In genomic region chr10:14592026-14592425, GRCh38 we compare ENCODE assay signal across 25 cellular contexts.
A peak's percentile ranks its signal among the peaks of the same experiment; 100 is the strongest.
DNase-seq lines count a peak whose midpoint lies in the region; ATAC-seq, FAIRE-seq and TF ChIP-seq lines count a peak whose summit lies in the region.
"Had no signal": no experiment of that assay in that cellular context is flagged by ENCODE, and none has a peak within 500 bp of the region (broad histone marks: within the 10 kb centered on the region; RNA-seq: fewer than 3 reads in every experiment).

No MANE protein-coding gene starts in this region.

- H3K27ac Mint-ChIP-seq in Calu3 (ENCODE audit: unreplicated experiment) = peak overlapping the region; percentile 75
- peak overlapping the region; percentile 34; the same call in 1 of the 2 replicates for H3K27ac Mint-ChIP-seq in WTC11
- H3K27ac Mint-ChIP-seq: activated CD8-positive, alpha-beta T cell treated with anti-CD3 and anti-CD28 coated beads for 36 hours; stimulated activated memory B cell treated with anti-CD40 and anti-IgM and Interleukin-4, amounts not matched to agents 10 μg/mL and 1 μg/mL and 100 μg/mL, for 72 hours had no signal

- H3K36me3 Mint-ChIP-seq in Calu3 (ENCODE audit: insufficient read depth, unreplicated experiment) = peaks cover 59% of the 10 kb centered on the region
- peaks cover 8% of the 10 kb centered on the region for H3K36me3 Mint-ChIP-seq in WTC11

- H3K9ac ChIP-seq in keratinocyte (ENCODE audit: control insufficient read depth, extremely low read depth, insufficient read depth, low read length) = no peak overlapping the region

- no peak for TF ChIP-seq CTCF in A549 (IDR thresholded peaks at IDR 0.05)
- no peak for TF ChIP-seq CTCF in Calu3 (IDR thresholded peaks at IDR 0.05; ENCODE audit: unreplicated experiment)
- TF ChIP-seq CTCF in WTC11 (IDR thresholded peaks at IDR 0.05) = no peak
- TF ChIP-seq CTCF in keratinocyte (optimal IDR thresholded peaks at IDR 0.05 in 1 of 3, IDR thresholded peaks at IDR 0.05 in 1 of 3, conservative IDR thresholded peaks at IDR 0.05 in 1 of 3; ENCODE audit: extremely low read depth in 1 of 3, insufficient read depth in 2 of 3, low read length in 3 of 3) = no peak
- no peak for TF ChIP-seq CTCF in coronary artery (IDR thresholded peaks at IDR 0.05)

- peaks cover 14% of the 10 kb centered on the region for H3K79me2 ChIP-seq in keratinocyte (ENCODE audit: control insufficient read depth, insufficient read depth, low read length)

- H3K9me1 ChIP-seq in keratinocyte (ENCODE audit: control insufficient read depth, extremely low read depth, insufficient read depth, low read length) = no peaks in the 10 kb centered on the region

- CTCF ChIA-PET in A549 (lab: Yijun Ruan, JAX) = interaction anchor here (0.9 to 2.2 kb wide), 4 partner anchors 18 to 246 kb away, joined by 3 to 8 read pairs (median 4); partner anchors contain the start of genes CDNF, HSPA14 and MSANTD7
- CTCF ChIA-PET in Calu3 (lab: Charles Lee) = interaction anchor here (0.5 kb wide), 1 partner anchor 222 kb away, joined by 3 read pairs; no protein-coding TSS in a partner anchor
- CTCF ChIA-PET in WTC11 (lab: Charles Lee) = no interaction called here

- POLR2A ChIA-PET in A549 (lab: Yijun Ruan, JAX) (no interaction called here), WTC11 (lab: Charles Lee) (no interaction called here)

- no peak for TF ChIP-seq EP300 in A549 (IDR thresholded peaks at IDR 0.05)

- intact Hi-C loops in Calu3 (cut with micrococcal nuclease; ENCODE audit: unreplicated experiment) = no loop called here

- H3K4me2 ChIP-seq in A549 (peak overlapping the region; percentile 48), keratinocyte (ENCODE audit: control insufficient read depth, extremely low read depth, insufficient read depth, low read depth, low read length) (peak overlapping the region; percentile 52)

- no peak for TF ChIP-seq POLR2A in A549 (IDR thresholded peaks at IDR 0.05; ENCODE audit: low read length)

- H3K9me3 ChIP-seq in A549 (no peaks in the 10 kb centered on the region), keratinocyte (ENCODE audit: control insufficient read depth, low read depth, low read length) (no peaks in the 10 kb centered on the region)
- H3K9me3 ChIP-seq: body of pancreas, heart right ventricle, ovary, SJCRH30, thoracic aorta had no signal

- H3K4me3 Mint-ChIP-seq in Calu3 (ENCODE audit: low read depth, unreplicated experiment) (peak overlapping the region; percentile 24), WTC11 (no peak overlapping the region)
- H3K4me3 Mint-ChIP-seq: activated CD8-positive, alpha-beta T cell treated with anti-CD3 and anti-CD28 coated beads for 36 hours; activated T-cell treated with anti-CD3 and anti-CD28 coated beads, Interleukin-2, amount 50 U/mL, for 72 hours; CD14-positive monocyte; stimulated activated memory B cell treated with anti-CD40 and anti-IgM and Interleukin-4, amounts not matched to agents 10 μg/mL and 1 μg/mL and 100 μg/mL, for 72 hours had no signal

- no peak for DNase-seq in A549 (ENCODE audit: low read depth in 1 of 2, low spot score in 1 of 2)
- DNase-seq in Calu3 = peak; percentile 40
- no peak for DNase-seq in WTC11 (ENCODE audit: low spot score)
- no peak for DNase-seq in keratinocyte (ENCODE audit: low read depth, low spot score)
- no peak for DNase-seq in NCI-H69 (lab: John Stamatoyannopoulos, UW)
- DNase-seq in coronary artery (ENCODE audit: low spot score) = no peak
- DNase-seq in hepatic stellate cell (ENCODE audit: low spot score) = no peak
- DNase-seq: activated CD8-positive, alpha-beta T cell treated with anti-CD3 and anti-CD28 coated beads for 36 hours; activated T-cell treated with anti-CD3 and anti-CD28 coated beads, Interleukin-2, amount 50 U/mL, for 72 hours; body of pancreas; cortex of kidney; DMS53; heart right ventricle; NCI-H187; NCI-H774; ovary; SJCRH30; stimulated activated CD4-positive, alpha-beta T cell treated with anti-CD3 and anti-CD28 coated beads, Interleukin-1b, Interleukin-23, amount 100 ng/mL, for 48 hours had no signal

- dilution Hi-C loops in keratinocyte (cut with MboI; ENCODE audit: extremely low pct_ligation_motif_present, low sequenced_read_pairs) = no loop called here

- H3K27ac ChIP-seq in A549 (peak overlapping the region; percentile 6 to 58; a peak in 3 of 6 replicates), keratinocyte (ENCODE audit: control insufficient read depth, insufficient read depth, low read length) (peak overlapping the region; percentile 6), coronary artery (peak overlapping the region in 1 of 2 donors; percentile 74)
- H3K27ac ChIP-seq: body of pancreas, heart right ventricle, ovary, SJCRH30, thoracic aorta had no signal

- H4K20me1 ChIP-seq in keratinocyte (ENCODE audit: control insufficient read depth, extremely low read depth, insufficient read depth, low read length) = no peaks in the 10 kb centered on the region

- H3K27me3 ChIP-seq in keratinocyte (ENCODE audit: control insufficient read depth, extremely low read depth, insufficient read depth, low read length) = no peaks in the 10 kb centered on the region
- H3K27me3 ChIP-seq: body of pancreas, heart right ventricle, ovary, SJCRH30 had no signal

- no peaks in the 10 kb centered on the region for H3K27me3 Mint-ChIP-seq in Calu3 (ENCODE audit: unreplicated experiment)
- no peaks in the 10 kb centered on the region for H3K27me3 Mint-ChIP-seq in WTC11 (ENCODE audit: low read depth)
- H3K27me3 Mint-ChIP-seq: activated CD8-positive, alpha-beta T cell treated with anti-CD3 and anti-CD28 coated beads for 36 hours; stimulated activated memory B cell treated with anti-CD40 and anti-IgM and Interleukin-4, amounts not matched to agents 10 μg/mL and 1 μg/mL and 100 μg/mL, for 72 hours had no signal

- TF ChIP-seq RAD21 in A549 (conservative IDR thresholded peaks at IDR 0.05 in 1 of 2, IDR thresholded peaks at IDR 0.05 in 1 of 2) = no peak

- H3K4me1 Mint-ChIP-seq in Calu3 (ENCODE audit: low read depth, unreplicated experiment) = peaks cover 64% of the 10 kb centered on the region
- H3K4me1 Mint-ChIP-seq in WTC11 = peaks cover 34% of the 10 kb centered on the region

- no peaks in the 10 kb centered on the region for H3K9me3 Mint-ChIP-seq in Calu3 (ENCODE audit: low read depth, unreplicated experiment)
- no peaks in the 10 kb centered on the region for H3K9me3 Mint-ChIP-seq in WTC11
- H3K9me3 Mint-ChIP-seq: activated CD8-positive, alpha-beta T cell treated with anti-CD3 and anti-CD28 coated beads for 36 hours; activated T-cell treated with anti-CD3 and anti-CD28 coated beads, Interleukin-2, amount 50 U/mL, for 72 hours; CD14-positive monocyte; stimulated activated memory B cell treated with anti-CD40 and anti-IgM and Interleukin-4, amounts not matched to agents 10 μg/mL and 1 μg/mL and 100 μg/mL, for 72 hours had no signal

- H2AFZ ChIP-seq in keratinocyte (ENCODE audit: control insufficient read depth, low read length) = no peak overlapping the region

- FAIRE-seq in A549 (lab: Jason Lieb, UNC) (no peak), keratinocyte (lab: Jason Lieb, UNC) (peak; percentile 79)
- FAIRE-seq: GM12878, H54 had no signal

- ATAC-seq in A549 = peak in 1 of 2 experiments; percentile 7; a peak in 1 of 6 replicates
- peak; percentile 30; the same call in 1 of the 2 replicates for ATAC-seq in WTC11
- no peak for ATAC-seq in GM18907 (IDR thresholded peaks at IDR 0.05; ENCODE audit: unreplicated experiment)
- ATAC-seq: activated CD8-positive, alpha-beta T cell treated with anti-CD3 and anti-CD28 coated beads for 36 hours; activated T-cell treated with anti-CD3 and anti-CD28 coated beads, Interleukin-2, amount 50 U/mL, for 72 hours; body of pancreas; GM12878; stimulated activated memory B cell treated with anti-CD40 and anti-IgM and Interleukin-4, amounts not matched to agents 10 μg/mL and 1 μg/mL and 100 μg/mL, for 72 hours had no signal

- peaks cover 0 to 5% of the 10 kb centered on the region in 2 experiments for H3K36me3 ChIP-seq in keratinocyte (ENCODE audit: control insufficient read depth in 2 of 2, extremely low read depth in 1 of 2, insufficient read depth in 2 of 2, low read length in 2 of 2)
- H3K36me3 ChIP-seq: ovary, SJCRH30, thoracic aorta had no signal

- BruUV-seq in Calu3 (replicated peaks; lab: Mats Ljungman, UMichigan) = no TSS peak

- 54% methylated on average over 5 of the region's 5 CpGs for WGBS in A549 (ENCODE audit: missing lambda C conversion rate)

- H3K4me3 ChIP-seq in A549 = no peak overlapping the region
- H3K4me3 ChIP-seq in keratinocyte (ENCODE audit: control insufficient read depth in 2 of 3, extremely low read depth in 1 of 3, insufficient read depth in 2 of 3, low read depth in 1 of 3, low read length in 3 of 3) = peak overlapping the region in 1 of 3 experiments; percentile 2
- no peak overlapping the region for H3K4me3 ChIP-seq in coronary artery
- H3K4me3 ChIP-seq: body of pancreas, GM12878, heart right ventricle, lung, ovary, SJCRH30, thoracic aorta had no signal

- H3K4me1 ChIP-seq in A549 = peaks cover 74% of the 10 kb centered on the region
- H3K4me1 ChIP-seq in keratinocyte (ENCODE audit: control insufficient read depth, extremely low read depth, insufficient read depth, low read length) = peaks cover 15% of the 10 kb centered on the region
- H3K4me1 ChIP-seq: SJCRH30 had no signal

TF ChIP-seq in A549, 52 proteins besides CTCF, POLR2A, EP300 and RAD21:
- TF ChIP-seq HOXA7 (CRISPR knock-in tag; IDR thresholded peaks at IDR 0.05) = 0 out of 2 replicates have a peak, but pooled peaks have one; percentile 21
- TF ChIP-seq HOXB13 (CRISPR knock-in tag; IDR thresholded peaks at IDR 0.05; ENCODE audit: low read depth) = no peak

TF ChIP-seq in WTC11, 78 proteins besides CTCF, POLR2A, EP300 and RAD21 (continues in another document):
- no peak for TF ChIP-seq ZSCAN18 (CRISPR knock-in tag; IDR thresholded peaks at IDR 0.05)
- TF ChIP-seq NFE2L1 (CRISPR knock-in tag; IDR thresholded peaks at IDR 0.05) = no peak
- TF ChIP-seq, protein P1, sequence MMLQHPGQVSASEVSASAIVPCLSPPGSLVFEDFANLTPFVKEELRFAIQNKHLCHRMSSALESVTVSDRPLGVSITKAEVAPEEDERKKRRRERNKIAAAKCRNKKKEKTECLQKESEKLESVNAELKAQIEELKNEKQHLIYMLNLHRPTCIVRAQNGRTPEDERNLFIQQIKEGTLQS (CRISPR knock-in tag; conservative IDR thresholded peaks at IDR 0.05) = no peak
- TF ChIP-seq FOXP1 (CRISPR knock-in tag; IDR thresholded peaks at IDR 0.05; ENCODE audit: borderline replicate concordance) = no peak
